In the genomic region with DNA sequence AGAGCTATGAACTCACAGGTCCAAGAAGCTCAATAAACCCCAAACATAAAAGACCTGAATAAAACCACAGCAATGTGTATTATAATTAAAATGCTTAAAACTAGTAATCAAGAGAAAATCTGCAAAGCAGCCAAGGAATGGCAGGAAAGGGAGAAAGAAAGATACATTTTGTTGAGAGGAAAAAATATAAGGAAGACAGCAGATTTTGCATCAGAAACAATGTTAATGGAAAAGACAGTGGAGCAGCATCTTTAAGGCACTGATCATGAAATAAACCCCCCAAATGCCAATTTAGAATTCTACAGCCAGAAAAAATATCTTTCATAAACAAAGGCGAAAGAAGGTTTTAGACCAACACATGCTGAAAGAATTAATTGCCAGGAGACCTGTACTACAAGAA, we compare ENCODE assay signal across 30 cellular contexts. TPM values are rescaled to one million over a fixed set of nuclear protein-coding genes. Genes with fewer than 3 reads are reported as not detected.
"Had no signal": no experiment of that assay in that cellular context is flagged by ENCODE, and none has a peak within 500 bp of the region (broad histone marks: within the 10 kb centered on the region; RNA-seq: fewer than 3 reads in every experiment).

No MANE protein-coding gene starts in this region.

- H3K4me1 Mint-ChIP-seq: endodermal cell had no signal

- H3K4me1 ChIP-seq: colonic mucosa, foreskin keratinocyte had no signal

- H3K27ac ChIP-seq: colonic mucosa, coronary artery, dorsolateral prefrontal cortex, epithelial cell of prostate, esophagus muscularis mucosa, esophagus squamous epithelium, foreskin keratinocyte, gastrocnemius medialis, gastroesophageal sphincter, heart left ventricle, heart right ventricle, hepatocyte had no signal

- H3K4me2 ChIP-seq: hepatocyte had no signal

- FAIRE-seq: colon, endometrium, endothelial cell of umbilical vein, frontal cortex had no signal

- H3K27me3 ChIP-seq: colonic mucosa had no signal

- DNase-seq: colonic mucosa; cortex of kidney; dermis blood vessel endothelial cell; dorsolateral prefrontal cortex; effector CD4-positive, alpha-beta T cell; effector CD8-positive, alpha-beta T cell; effector memory CD4-positive, alpha-beta T cell; endodermal cell; erythroblast; esophagus squamous epithelium; foreskin fibroblast; foreskin keratinocyte; foreskin melanocyte; gastrocnemius medialis; glutamatergic neuron; heart left ventricle; heart right ventricle had no signal

- ATAC-seq: esophagus mucosa, foreskin keratinocyte, gastrocnemius medialis, gastroesophageal sphincter, heart left ventricle, heart right ventricle had no signal

- H3K9me3 ChIP-seq: colonic mucosa, esophagus squamous epithelium had no signal

- H3K4me3 ChIP-seq: colonic mucosa, coronary artery, dorsolateral prefrontal cortex, esophagus muscularis mucosa, esophagus squamous epithelium, gastroesophageal sphincter, heart left ventricle, heart right ventricle, hepatocyte had no signal

- H3K27ac Mint-ChIP-seq: dendritic cell treated with granulocyte-macrophage colony-stimulating factor and Interleukin-4, amounts not matched to agents 40 ng/mL and 50 ng/mL, for 4 days; endodermal cell had no signal

- H2AFZ ChIP-seq: hepatocyte had no signal

- H3K36me3 ChIP-seq: colonic mucosa, esophagus muscularis mucosa, esophagus squamous epithelium, gastrocnemius medialis, gastroesophageal sphincter, heart left ventricle, heart right ventricle had no signal

- H3K79me2 ChIP-seq: hepatocyte had no signal

- H3K4me3 Mint-ChIP-seq: dendritic cell treated with granulocyte-macrophage colony-stimulating factor and Interleukin-4, amounts not matched to agents 40 ng/mL and 50 ng/mL, for 4 days; endodermal cell had no signal

RNA-seq across cellular contexts. Expression of gene ADGRD1, which starts 42.5 kb away (rescaled TPM):
- total RNA-seq: endothelial cell of umbilical vein, epithelial cell of proximal tubule, foreskin keratinocyte, glomerular endothelial cell had no signal
- polyA plus RNA-seq: foreskin keratinocyte had no signal
